ENCODE assay signal across 17 cellular contexts in the genomic region with DNA sequence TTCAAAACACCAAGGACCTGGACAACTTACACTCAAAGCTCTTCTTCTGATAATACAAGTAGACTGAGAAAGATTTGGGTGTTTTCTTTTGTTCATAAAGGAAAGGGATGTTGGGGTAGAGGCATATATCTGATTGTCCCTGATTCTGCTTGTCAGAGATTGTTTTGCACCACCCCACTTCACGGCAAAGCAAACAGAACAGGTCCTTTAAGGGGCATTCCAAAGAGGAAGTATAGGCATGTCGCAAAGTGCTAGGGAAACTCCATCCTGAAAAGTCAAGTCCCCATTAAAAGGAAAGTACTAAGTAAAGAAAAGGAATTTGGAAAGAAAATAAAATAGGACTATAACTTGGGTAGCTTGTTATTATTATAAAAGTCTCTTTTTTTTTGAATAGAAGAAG.
"Had no signal": no experiment of that assay in that cellular context is flagged by ENCODE, and none has a peak within 500 bp of the region (broad histone marks: within the 10 kb centered on the region; RNA-seq: fewer than 3 reads in every experiment).

No MANE protein-coding gene starts in this region.

- H3K4me1 ChIP-seq: parathyroid adenoma, right lobe of liver, suprapubic skin, transverse colon, vagina had no signal

- H2AFZ ChIP-seq: parathyroid adenoma had no signal

- H3K9ac ChIP-seq: parathyroid adenoma had no signal

- H3K27ac ChIP-seq: parathyroid adenoma, right lobe of liver, suprapubic skin, transverse colon, vagina had no signal

- DNase-seq: cortex of kidney; effector memory CD8-positive, alpha-beta T cell; erythroblast; hypothalamus; immature natural killer cell; naive thymus-derived CD8-positive, alpha-beta T cell; nephron progenitor cell; right lobe of liver; small intestine; stimulated activated CD4-positive, alpha-beta T cell treated with anti-CD3 and anti-CD28 coated beads, Interleukin-15, amount 100 ng/mL, for 24 hours; stimulated activated CD4-positive, alpha-beta T cell treated with anti-CD3 and anti-CD28 coated beads, Interleukin-2, amount 100 ng/mL, for 48 hours; stimulated activated naive B cell treated with anti-CD40 and anti-IgM and Interleukin-4, amounts not matched to agents 10 μg/mL and 1 μg/mL and 100 μg/mL, for 72 hours; stimulated activated naive CD8-positive, alpha-beta T cell treated with anti-CD3 and anti-CD28 coated beads, Interleukin-15, amount 100 ng/mL, for 72 hours; transverse colon had no signal

- ATAC-seq: effector memory CD8-positive, alpha-beta T cell; naive thymus-derived CD8-positive, alpha-beta T cell; right lobe of liver; stimulated activated naive B cell treated with anti-CD40 and anti-IgM and Interleukin-4, amounts not matched to agents 10 μg/mL and 1 μg/mL and 100 μg/mL, for 72 hours; stimulated activated naive CD8-positive, alpha-beta T cell treated with anti-CD3 and anti-CD28 coated beads, Interleukin-15, amount 100 ng/mL, for 72 hours had no signal

- H3K9me3 ChIP-seq: right lobe of liver, suprapubic skin, transverse colon, vagina had no signal

- H3K36me3 ChIP-seq: right lobe of liver, suprapubic skin, transverse colon, vagina had no signal

- H3K4me3 ChIP-seq: right lobe of liver, suprapubic skin, transverse colon, vagina had no signal

- H3K27me3 ChIP-seq: right lobe of liver, suprapubic skin, transverse colon, vagina had no signal
